8 cellular contexts compared by ENCODE assay signal in genomic region chr4:41957634-41958033, GRCh38. TPM values are rescaled to one million over a fixed set of nuclear protein-coding genes. Genes with fewer than 3 reads are reported as not detected.
DNase-seq lines count a peak whose midpoint lies in the region; ATAC-seq and TF ChIP-seq lines count a peak whose summit lies in the region.

No MANE protein-coding gene starts in this region.

- H3K27me3 ChIP-seq in Caco-2 (replicated peaks; ENCODE audit: control insufficient read depth, insufficient read depth, low read length) = no peaks in the 10 kb centered on the region

- no peak for DNase-seq in Caco-2
- DNase-seq in OCI-M1 (lab: John Stamatoyannopoulos, UW) = peak; percentile 66
- DNase-seq in iris pigment epithelial cell (ENCODE audit: low read depth) = peak; percentile 20
- no peak for DNase-seq in hippocampal formation (lab: John Stamatoyannopoulos, UW)
- DNase-seq in effector CD8-positive, alpha-beta T cell (lab: John Stamatoyannopoulos, UW) = no peak
- DNase-seq in activated naive CD4-positive, alpha-beta T cell treated with anti-CD3 and anti-CD28 coated beads, Interleukin-2, amount 50 U/mL, for 72 hours (ENCODE audit: low spot score in 2 of 2) = no peak
- DNase-seq in stimulated activated CD8-positive, alpha-beta memory T cell treated with anti-CD3 and anti-CD28 coated beads, Interleukin-4, amount 100 ng/mL, for 48 hours = no peak

- no peak overlapping the region for H3K27ac Mint-ChIP-seq in Caco-2 (ENCODE audit: unreplicated experiment)
- H3K27ac Mint-ChIP-seq in activated naive CD4-positive, alpha-beta T cell treated with anti-CD3 and anti-CD28 coated beads, Interleukin-2, amount 50 U/mL, for 72 hours = no peak overlapping the region

- CTCF ChIA-PET in Caco-2 (lab: Charles Lee) = interaction anchor here (0.7 kb wide), 1 partner anchor 264 kb away, joined by 5 read pairs; no protein-coding TSS in a partner anchor

- H3K27me3 Mint-ChIP-seq in Caco-2 (ENCODE audit: insufficient read depth, unreplicated experiment) = no peaks in the 10 kb centered on the region

- no peaks in the 10 kb centered on the region for H3K4me1 ChIP-seq in Caco-2

- H3K4me1 Mint-ChIP-seq in Caco-2 (ENCODE audit: low read depth, unreplicated experiment) = no peaks in the 10 kb centered on the region

- no peak overlapping the region for H3K4me3 Mint-ChIP-seq in Caco-2 (ENCODE audit: unreplicated experiment)

- TF ChIP-seq CTCF in Caco-2 (IDR thresholded peaks at IDR 0.05; ENCODE audit: insufficient read depth in 1 of 2, low read depth in 1 of 2, low read length in 1 of 2, severe bottlenecking in 1 of 2, unreplicated experiment in 1 of 2) = peak; percentile 4 to 23

- no peaks in the 10 kb centered on the region for H3K36me3 ChIP-seq in Caco-2 (ENCODE audit: control insufficient read depth, insufficient read depth, low read length)

- BruUV-seq in Caco-2 (replicated peaks; lab: Mats Ljungman, UMichigan) = no TSS peak

- H3K4me3 ChIP-seq in Caco-2 (ENCODE audit: low read depth, low read length) = no peak overlapping the region

- POLR2A ChIA-PET in Caco-2 (lab: Charles Lee) = no interaction called here

- no peaks in the 10 kb centered on the region for H3K9me3 ChIP-seq in Caco-2

- peak; percentile 59 for ATAC-seq in GM21723 (IDR thresholded peaks at IDR 0.05; ENCODE audit: unreplicated experiment)
- ATAC-seq in activated naive CD4-positive, alpha-beta T cell treated with anti-CD3 and anti-CD28 coated beads, Interleukin-2, amount 50 U/mL, for 72 hours = no peak

- H3K9me3 Mint-ChIP-seq in Caco-2 (ENCODE audit: unreplicated experiment) = no peaks in the 10 kb centered on the region
- no peaks in the 10 kb centered on the region for H3K9me3 Mint-ChIP-seq in activated naive CD4-positive, alpha-beta T cell treated with anti-CD3 and anti-CD28 coated beads, Interleukin-2, amount 50 U/mL, for 72 hours

- peaks cover 20% of the 10 kb centered on the region for H3K36me3 Mint-ChIP-seq in Caco-2 (ENCODE audit: insufficient read depth, unreplicated experiment)
- peaks cover 0 to 1% of the 10 kb centered on the region in 2 donors for H3K36me3 Mint-ChIP-seq in activated naive CD4-positive, alpha-beta T cell treated with anti-CD3 and anti-CD28 coated beads, Interleukin-2, amount 50 U/mL, for 72 hours

- intact Hi-C loops in Caco-2 (cut with micrococcal nuclease; ENCODE audit: unreplicated experiment) = no loop called here

RNA-seq across cellular contexts. Expression of gene TMEM33, which starts 22.4 kb away (rescaled TPM):
- total RNA-seq in Caco-2 (2022) = 66.2 and 78.0 TPM in 2 replicates
- total RNA-seq in activated naive CD4-positive, alpha-beta T cell treated with anti-CD3 and anti-CD28 coated beads, Interleukin-2, amount 50 U/mL, for 72 hours = 10 to 100 TPM; 38.7 to 45.6 TPM

RNA-seq across cellular contexts. Expression of gene DCAF4L1, which starts 23.9 kb away (rescaled TPM):
- 0.23 and 0.36 TPM in 2 replicates for total RNA-seq in Caco-2 (2022)
- under 1 TPM; 0.21 to 0.27 TPM for total RNA-seq in activated naive CD4-positive, alpha-beta T cell treated with anti-CD3 and anti-CD28 coated beads, Interleukin-2, amount 50 U/mL, for 72 hours

RNA-seq across cellular contexts. Expression of gene SLC30A9, which starts 32.7 kb away (rescaled TPM):
- total RNA-seq in Caco-2 (2022) = 54.7 and 57.1 TPM in 2 replicates
- 10 to 100 TPM; 23.5 to 59.4 TPM for total RNA-seq in activated naive CD4-positive, alpha-beta T cell treated with anti-CD3 and anti-CD28 coated beads, Interleukin-2, amount 50 U/mL, for 72 hours

Comparison
In these comparisons a context has a peak if more than half of its experiments do, and no peak if none do; other contexts are left out.
1. DNase-seq: peak in OCI-M1 (single experiment) and iris pigment epithelial cell (single experiment); none in Caco-2 (0 of 2), hippocampal formation (0 of 2), effector CD8-positive, alpha-beta T cell (single experiment), activated naive CD4-positive, alpha-beta T cell treated with anti-CD3 and anti-CD28 coated beads, Interleukin-2, amount 50 U/mL, for 72 hours (0 of 2) and stimulated activated CD8-positive, alpha-beta memory T cell treated with anti-CD3 and anti-CD28 coated beads, Interleukin-4, amount 100 ng/mL, for 48 hours (single experiment).